16 cellular contexts compared by ENCODE assay signal in the genomic region with DNA sequence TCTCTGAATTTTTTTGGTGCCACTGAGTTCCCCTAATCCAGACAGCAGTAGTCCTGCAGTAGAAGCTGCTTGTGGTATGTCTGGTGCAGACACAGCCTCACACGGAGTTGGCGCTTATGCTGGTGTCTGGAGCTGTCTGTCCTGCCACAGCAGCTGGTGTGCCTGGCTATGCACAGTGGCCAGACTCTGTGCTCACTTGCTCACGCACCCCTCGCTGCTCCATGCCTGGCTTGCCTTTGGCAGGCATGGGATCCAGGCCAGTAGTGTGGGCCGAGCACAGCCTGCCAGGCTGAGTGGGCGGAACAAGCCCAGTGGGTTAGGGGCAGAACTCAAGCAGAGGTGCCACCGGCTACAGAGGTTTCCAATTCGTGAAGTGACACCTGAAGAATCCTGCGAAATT.
"Had no signal": no experiment of that assay in that cellular context is flagged by ENCODE, and none has a peak within 500 bp of the region (broad histone marks: within the 10 kb centered on the region; RNA-seq: fewer than 3 reads in every experiment).

No MANE protein-coding gene starts in this region.

- H3K36me3 ChIP-seq: esophagus muscularis mucosa, gastroesophageal sphincter, lower lobe of right lung, uterus had no signal

- DNase-seq: effector memory CD8-positive, alpha-beta T cell; glutamatergic neuron; immature natural killer cell; lower lobe of right lung; mesendoderm; naive B cell; small intestine; stimulated activated CD4-positive, alpha-beta T cell treated with anti-CD3 and anti-CD28 coated beads, Interleukin-2, amount 100 ng/mL, for 48 hours; stimulated activated naive CD4-positive, alpha-beta T cell treated with Interleukin-2 at 50 U/mL for 16 hours; trophoblast cell; uterus had no signal

- H3K9me3 ChIP-seq: esophagus muscularis mucosa, gastroesophageal sphincter, lower lobe of right lung, uterus had no signal

- ATAC-seq: effector memory CD8-positive, alpha-beta T cell; gastroesophageal sphincter had no signal

- H3K4me1 ChIP-seq: esophagus muscularis mucosa, gastroesophageal sphincter, lower lobe of right lung, parathyroid adenoma, uterus had no signal

- H3K27ac ChIP-seq: epithelial cell of prostate, esophagus muscularis mucosa, gastroesophageal sphincter, lower lobe of right lung, parathyroid adenoma, uterus had no signal

- FAIRE-seq: keratinocyte, small intestine had no signal

- H3K4me3 ChIP-seq: esophagus muscularis mucosa, gastroesophageal sphincter, lower lobe of right lung, uterus had no signal

- H3K27me3 ChIP-seq: esophagus muscularis mucosa, gastroesophageal sphincter, uterus had no signal

- H3K9ac ChIP-seq: parathyroid adenoma had no signal
